In genomic region chr1:29974345-29974744, GRCh38 we compare ENCODE assay signal across 1 cellular context.
TF ChIP-seq lines count a peak whose summit lies in the region.

No MANE protein-coding gene starts in this region.

TF ChIP-seq in H1, 55 proteins besides CTCF, POLR2A, EP300 and RAD21 (continued from another document):
- TF ChIP-seq MAFK (IDR thresholded peaks at IDR 0.05; ENCODE audit: low read depth, low read length) (peak; percentile 71; the same call in 1 of the 2 replicates), JUN (IDR thresholded peaks at IDR 0.05; ENCODE audit: low read depth, low read length) (peak; percentile 99), CREB1 (IDR thresholded peaks at IDR 0.05) (no peak), CHD7 (IDR thresholded peaks at IDR 0.05; ENCODE audit: insufficient replicate concordance, low read length) (no peak), TEAD4 (IDR thresholded peaks at IDR 0.05; ENCODE audit: low read depth, low read length) (peak; percentile 88), ATF3 (IDR thresholded peaks at IDR 0.05; ENCODE audit: insufficient read depth, low read depth, low read length) (0 out of 2 replicates have a peak, but pooled peaks have one; percentile 8)
